3 cellular contexts compared by ENCODE assay signal in the genomic region with DNA sequence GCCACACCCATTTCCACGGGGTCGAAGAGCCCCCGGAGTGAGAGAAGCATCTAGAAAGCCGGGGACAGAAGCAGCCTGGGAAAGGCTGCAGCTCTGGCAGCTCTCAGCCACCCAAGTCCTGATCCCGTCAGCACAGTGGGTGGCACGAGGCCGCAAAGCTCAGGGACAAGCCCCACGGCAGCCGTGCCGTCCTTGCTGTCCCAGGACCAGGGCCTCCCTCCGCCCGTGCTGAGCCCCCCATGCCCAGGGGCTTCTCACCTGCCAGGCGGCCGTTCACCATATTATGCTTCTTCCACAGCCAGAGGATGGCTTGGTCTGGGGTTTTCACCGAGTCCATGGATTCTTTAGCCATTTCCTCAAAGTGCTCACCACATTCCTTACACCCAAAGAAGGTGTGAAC. TPM values are rescaled to one million over a fixed set of nuclear protein-coding genes. Genes with fewer than 3 reads are reported as not detected.
"Had no signal": no experiment of that assay in that cellular context is flagged by ENCODE, and none has a peak within 500 bp of the region (broad histone marks: within the 10 kb centered on the region; RNA-seq: fewer than 3 reads in every experiment).

No MANE protein-coding gene starts in this region.

- ATAC-seq: GM12878 had no signal

- H3K4me3 ChIP-seq: GM12878 had no signal

- DNase-seq: GDM1, GF-D8 had no signal

RNA-seq across cellular contexts. Expression of a gene that starts 6.1 kb away (rescaled TPM):
- total RNA-seq: GM12878 had no signal
- polyA plus RNA-seq: GM12878 had no signal
